ENCODE assay signal across 1 cellular context in genomic region chr12:63779498-63780481, GRCh38.
TF ChIP-seq lines count a peak whose summit lies in the region.

Gene RXYLT1, plus strand, starts transcription at chr12:63779909. Its CDS starts 52 bp downstream, at chr12:63779961.

TF ChIP-seq in K562, 482 proteins besides CTCF, POLR2A, EP300 and RAD21 (continued from another document and continues in another):
- TF ChIP-seq NR2C1 (IDR thresholded peaks at IDR 0.05) = no peak
- TF ChIP-seq NR2C1 (tag; IDR thresholded peaks at IDR 0.05) = no peak
- TF ChIP-seq ZNF212 (CRISPR knock-in tag; IDR thresholded peaks at IDR 0.05) = no peak
- TF ChIP-seq ZNF830 (CRISPR knock-in tag; IDR thresholded peaks at IDR 0.05) = 0 out of 2 replicates have a peak, but pooled peaks have one; percentile 20
- TF ChIP-seq CREB1 (IDR thresholded peaks at IDR 0.05) = peak; percentile 74
- TF ChIP-seq CREB1 (CRISPR knock-in tag; IDR thresholded peaks at IDR 0.05) = peak; percentile 72
- 0 out of 2 replicates have a peak, but pooled peaks have one; percentile 35 for TF ChIP-seq MTA1 (IDR thresholded peaks at IDR 0.05; ENCODE audit: borderline replicate concordance)
- no peak for TF ChIP-seq ELK3 (CRISPR knock-in tag; IDR thresholded peaks at IDR 0.05)
- no peak for TF ChIP-seq MITF (IDR thresholded peaks at IDR 0.05)
- TF ChIP-seq TAF9B (IDR thresholded peaks at IDR 0.05; ENCODE audit: partially characterized antibody) = peak; percentile 14
- TF ChIP-seq LARP7 (IDR thresholded peaks at IDR 0.05) = no peak
- no peak for TF ChIP-seq TCF3 (CRISPR knock-in tag; IDR thresholded peaks at IDR 0.05)
- TF ChIP-seq TBP (optimal IDR thresholded peaks at IDR 0.05; ENCODE audit: low read depth, low read length) = peak; percentile 60
- no peak for TF ChIP-seq SMAD2 (IDR thresholded peaks at IDR 0.05; ENCODE audit: low read depth, low read length)
- TF ChIP-seq TEAD4 (IDR thresholded peaks at IDR 0.05; ENCODE audit: low read length) = 0 out of 2 replicates have a peak, but pooled peaks have one; percentile 6
- no peak for TF ChIP-seq TEAD4 (CRISPR knock-in tag; IDR thresholded peaks at IDR 0.05; ENCODE audit: borderline replicate concordance)
- TF ChIP-seq ZNF311 (CRISPR knock-in tag; IDR thresholded peaks at IDR 0.05) = no peak
- TF ChIP-seq ARID4B (CRISPR knock-in tag; IDR thresholded peaks at IDR 0.05) = peak; percentile 88
- TF ChIP-seq ZNF551 (CRISPR knock-in tag; IDR thresholded peaks at IDR 0.05) = no peak
- TF ChIP-seq AFF4 (CRISPR knock-in tag; IDR thresholded peaks at IDR 0.05) = peak; percentile 71; the same call in 1 of the 2 replicates
- TF ChIP-seq NFE2 (IDR thresholded peaks at IDR 0.05; ENCODE audit: low read depth) = peak; percentile 75
- TF ChIP-seq MGA (IDR thresholded peaks at IDR 0.05) = peak; percentile 88
- TF ChIP-seq DDX20 (tag; IDR thresholded peaks at IDR 0.05; ENCODE audit: low read depth) = no peak
- no peak for TF ChIP-seq ZFP1 (CRISPR knock-in tag; IDR thresholded peaks at IDR 0.05)
- TF ChIP-seq MAZ (CRISPR knock-in tag; conservative IDR thresholded peaks at IDR 0.05 in 1 of 2, IDR thresholded peaks at IDR 0.05 in 1 of 2) = peak in 1 of 2 experiments; percentile 85; a peak in 3 of 4 replicates
- peak; percentile 59; the same call in 1 of the 2 replicates for TF ChIP-seq ATF7 (IDR thresholded peaks at IDR 0.05)
- no peak for TF ChIP-seq ZNF224 (CRISPR knock-in tag; IDR thresholded peaks at IDR 0.05)
- no peak for TF ChIP-seq ZNF561 (CRISPR knock-in tag; conservative IDR thresholded peaks at IDR 0.05)
- TF ChIP-seq SP1 (CRISPR knock-in tag; IDR thresholded peaks at IDR 0.05) = no peak
- TF ChIP-seq ATF1 (CRISPR knock-in tag; IDR thresholded peaks at IDR 0.05) = no peak
- TF ChIP-seq ATF1 (tag; IDR thresholded peaks at IDR 0.05) = peak; percentile 74
- TF ChIP-seq E2F8 (IDR thresholded peaks at IDR 0.05; ENCODE audit: low read depth, partially characterized antibody) = peak; percentile 50
